In genomic region chr5:2258861-2259260, GRCh38 we compare ENCODE assay signal across 29 cellular contexts.
"Had no signal": no experiment of that assay in that cellular context is flagged by ENCODE, and none has a peak within 500 bp of the region (broad histone marks: within the 10 kb centered on the region; RNA-seq: fewer than 3 reads in every experiment).

No MANE protein-coding gene starts in this region.

- H3K4me3 Mint-ChIP-seq: activated CD4-positive, alpha-beta T cell treated with anti-CD3 and anti-CD28 coated beads for 36 hours; activated CD4-positive, alpha-beta T cell treated with anti-CD3 and anti-CD28 coated beads, Interleukin-2, amount 10 ng/mL, durations not matched to agents 7 days and 5 days; activated CD8-positive, alpha-beta T cell treated with anti-CD3 and anti-CD28 coated beads, Interleukin-2, amount 10 ng/mL, durations not matched to agents 7 days and 5 days; activated naive CD4-positive, alpha-beta T cell treated with anti-CD3 and anti-CD28 coated beads for 36 hours; activated T-cell treated with anti-CD3 and anti-CD28 coated beads, Interleukin-2, amount 50 U/mL, for 24 hours; T-helper 1 cell treated with Interleukin-12 subunit alpha and Interleukin-12 subunit beta and Interleukin-4 antibody, amounts not matched to agents 30 μg/mL and 1 μg/mL, for 36 hours; T-helper 2 cell treated with Interferon-gamma antibody and Interleukin-4, amounts not matched to agents 5 μg/mL and 100 μg/mL, for 36 hours; WTC11 had no signal

- H3K4me1 ChIP-seq: adrenal gland, body of pancreas, breast epithelium, SJCRH30 had no signal

- H3K27me3 ChIP-seq: adrenal gland, body of pancreas, breast epithelium, SJCRH30 had no signal

- H3K4me1 Mint-ChIP-seq: activated CD4-positive, alpha-beta T cell treated with anti-CD3 and anti-CD28 coated beads for 36 hours; activated CD4-positive, alpha-beta T cell treated with anti-CD3 and anti-CD28 coated beads, Interleukin-2, amount 10 ng/mL, durations not matched to agents 7 days and 5 days had no signal

- H3K27me3 Mint-ChIP-seq: activated CD4-positive, alpha-beta T cell treated with anti-CD3 and anti-CD28 coated beads, Interleukin-2, amount 10 ng/mL, durations not matched to agents 7 days and 5 days; activated T-cell treated with anti-CD3 and anti-CD28 coated beads, Interleukin-2, amount 50 U/mL, for 24 hours had no signal

- H3K36me3 Mint-ChIP-seq: activated naive CD4-positive, alpha-beta T cell treated with anti-CD3 and anti-CD28 coated beads, Interleukin-2, amount 50 U/mL, for 72 hours; WTC11 had no signal

- H3K9me3 ChIP-seq: adrenal gland, body of pancreas, breast epithelium, SJCRH30 had no signal

- DNase-seq: activated CD4-positive, alpha-beta T cell treated with anti-CD3 and anti-CD28 coated beads for 36 hours; activated CD4-positive, alpha-beta T cell treated with anti-CD3 and anti-CD28 coated beads, Interleukin-2, amount 10 ng/mL, durations not matched to agents 7 days and 5 days; activated CD4-positive, alpha-beta T cell treated with anti-CD3 and anti-CD28 coated beads, Interleukin-2, amount 50 U/mL, for 48 hours; activated CD8-positive, alpha-beta T cell treated with anti-CD3 and anti-CD28 coated beads, Interleukin-2, amount 10 ng/mL, durations not matched to agents 7 days and 5 days; activated gamma-delta T cell; activated naive CD4-positive, alpha-beta T cell treated with anti-CD3 and anti-CD28 coated beads for 36 hours; activated T-cell treated with anti-CD3 and anti-CD28 coated beads, Interleukin-2, amount 50 U/mL, for 24 hours; body of pancreas; NCI-H1092 treated with DMSO at 0.1 percent for 48 hours; NCI-H1417; NCI-H146; NCI-H187; NCI-H2029 treated with DMSO at 0.1 percent for 48 hours; NCI-H2107; NCI-H2171; NCI-H510A treated with DMSO at 0.1 percent for 48 hours; NCI-H82; SHP77; SJCRH30 had no signal

- H3K27ac Mint-ChIP-seq: activated CD4-positive, alpha-beta T cell treated with anti-CD3 and anti-CD28 coated beads for 36 hours; activated CD4-positive, alpha-beta T cell treated with anti-CD3 and anti-CD28 coated beads, Interleukin-2, amount 10 ng/mL, durations not matched to agents 7 days and 5 days; activated CD8-positive, alpha-beta T cell treated with anti-CD3 and anti-CD28 coated beads, Interleukin-2, amount 10 ng/mL, durations not matched to agents 7 days and 5 days; activated naive CD4-positive, alpha-beta T cell treated with anti-CD3 and anti-CD28 coated beads for 36 hours; activated naive CD4-positive, alpha-beta T cell treated with anti-CD3 and anti-CD28 coated beads, Interleukin-2, amount 50 U/mL, for 72 hours; activated T-cell treated with anti-CD3 and anti-CD28 coated beads, Interleukin-2, amount 50 U/mL, for 24 hours; activated T-helper 2 cell treated with anti-CD3 and anti-CD28 coated beads, Interferon-gamma antibody, Interleukin-2, Interleukin-4, amounts not matched to agents 10 μg/mL and 5 μg/mL and 100 μg/mL, durations not matched to agents 14 hours and 24 hours and 36 hours; T-helper 1 cell treated with Interleukin-12 subunit alpha and Interleukin-12 subunit beta and Interleukin-4 antibody, amounts not matched to agents 30 μg/mL and 1 μg/mL, for 36 hours; T-helper 2 cell treated with Interferon-gamma antibody and Interleukin-4, amounts not matched to agents 5 μg/mL and 100 μg/mL, for 36 hours; WTC11 had no signal

- H3K36me3 ChIP-seq: adrenal gland, breast epithelium, SJCRH30 had no signal

- H3K27ac ChIP-seq: adrenal gland, body of pancreas, breast epithelium, SJCRH30, SK-N-MC had no signal

- ATAC-seq: activated CD4-positive, alpha-beta T cell treated with anti-CD3 and anti-CD28 coated beads for 36 hours; activated CD4-positive, CD25-positive, alpha-beta regulatory T cell treated with anti-CD3 and anti-CD28 coated beads, Interleukin-2, amount 50 U/mL, for 24 hours; activated CD8-positive, alpha-beta T cell treated with anti-CD3 and anti-CD28 coated beads, Interleukin-2, amount 10 ng/mL, durations not matched to agents 7 days and 5 days; activated naive CD4-positive, alpha-beta T cell treated with anti-CD3 and anti-CD28 coated beads, Interleukin-2, amount 50 U/mL, for 72 hours; body of pancreas; Panc1; WTC11 had no signal

- H3K4me3 ChIP-seq: adrenal gland, body of pancreas, breast epithelium, SJCRH30, SK-N-MC had no signal

- H3K9me3 Mint-ChIP-seq: activated CD4-positive, alpha-beta T cell treated with anti-CD3 and anti-CD28 coated beads, Interleukin-2, amount 10 ng/mL, durations not matched to agents 7 days and 5 days; activated naive CD4-positive, alpha-beta T cell treated with anti-CD3 and anti-CD28 coated beads for 36 hours; activated naive CD4-positive, alpha-beta T cell treated with anti-CD3 and anti-CD28 coated beads, Interleukin-2, amount 50 U/mL, for 72 hours; activated T-cell treated with anti-CD3 and anti-CD28 coated beads, Interleukin-2, amount 50 U/mL, for 24 hours; activated T-helper 2 cell treated with anti-CD3 and anti-CD28 coated beads, Interferon-gamma antibody, Interleukin-2, Interleukin-4, amounts not matched to agents 10 μg/mL and 5 μg/mL and 100 μg/mL, durations not matched to agents 14 hours and 24 hours and 36 hours; T-helper 1 cell treated with Interleukin-12 subunit alpha and Interleukin-12 subunit beta and Interleukin-4 antibody, amounts not matched to agents 30 μg/mL and 1 μg/mL, for 36 hours; T-helper 2 cell treated with Interferon-gamma antibody and Interleukin-4, amounts not matched to agents 5 μg/mL and 100 μg/mL, for 36 hours; WTC11 had no signal
